8 cellular contexts compared by ENCODE assay signal in the genomic region with DNA sequence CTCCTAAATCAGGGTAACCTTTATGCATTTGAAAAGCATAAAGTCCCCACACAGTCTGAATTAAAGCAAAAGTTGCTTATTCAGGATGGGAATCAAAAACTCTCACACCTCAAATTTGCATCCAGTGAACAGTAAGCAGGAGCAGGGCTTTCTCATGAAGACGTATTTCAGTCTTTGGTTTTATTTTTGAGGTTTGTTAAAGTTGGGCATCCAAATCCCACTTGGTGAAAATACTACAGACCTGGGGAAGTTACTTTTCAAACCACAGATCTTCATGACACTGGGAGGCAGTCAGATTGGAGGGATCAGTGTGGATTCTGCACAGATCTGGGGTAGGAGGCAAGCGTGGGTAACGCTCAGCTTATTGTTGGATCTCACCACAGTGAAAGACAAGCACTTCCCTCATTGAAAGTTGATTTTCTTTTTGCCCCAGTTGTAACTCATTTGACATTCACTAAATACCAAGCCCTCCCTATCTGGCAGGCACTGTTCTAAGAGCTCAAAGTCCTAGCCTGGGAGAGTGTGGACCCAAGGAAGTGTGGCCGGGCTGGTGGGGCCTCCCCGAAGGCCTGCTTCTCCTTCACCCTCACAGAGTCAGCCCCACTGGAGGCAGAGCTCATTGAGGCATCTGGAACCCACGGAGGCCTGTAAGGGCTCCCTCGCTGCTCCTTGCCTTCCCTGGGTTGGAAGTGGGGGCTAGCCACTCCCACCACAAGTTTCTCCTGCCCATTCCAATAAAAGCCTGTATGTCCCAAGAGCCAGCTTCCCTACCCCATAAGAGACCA. TPM values are rescaled to one million over a fixed set of nuclear protein-coding genes. Genes with fewer than 3 reads are reported as not detected.
DNase-seq lines count a peak whose midpoint lies in the region; ATAC-seq and TF ChIP-seq lines count a peak whose summit lies in the region.

No MANE protein-coding gene starts in this region.

- POLR2A ChIA-PET in CD8-positive, alpha-beta memory T cell (lab: Charles Lee), result interaction anchor here (0.7 to 1.6 kb wide), 6 partner anchors 10 to 171 kb away, joined by 3 to 13 read pairs (median 6); partner anchors contain the start of genes MRPL46 and MRPS11

- no peaks in the 10 kb centered on the region for H3K27me3 ChIP-seq in CD8-positive, alpha-beta memory T cell (ENCODE audit: insufficient read depth, low read length, poor library complexity, severe bottlenecking)
- no peaks in the 10 kb centered on the region for H3K27me3 ChIP-seq in Peyer's patch
- no peaks in the 10 kb centered on the region for H3K27me3 ChIP-seq in esophagus muscularis mucosa

- H3K4me1 Mint-ChIP-seq in CD8-positive, alpha-beta memory T cell, result peaks cover 70 to 88% (median 87%) of the 10 kb centered on the region in 3 donors
- H3K4me1 Mint-ChIP-seq in osteocyte (ENCODE audit: unreplicated experiment), result peaks cover 40% of the 10 kb centered on the region

- TF ChIP-seq POLR2A in Peyer's patch (IDR thresholded peaks at IDR 0.05) (no peak), esophagus muscularis mucosa (IDR thresholded peaks at IDR 0.05; ENCODE audit: low read depth) (no peak)

- intact Hi-C loops in esophagus muscularis mucosa (cut with DNase I), result no loop called here

- no peak for ATAC-seq in GM19395 (IDR thresholded peaks at IDR 0.05; ENCODE audit: unreplicated experiment)

- peaks cover 0 to 3% of the 10 kb centered on the region in 2 donors for H3K27me3 Mint-ChIP-seq in CD8-positive, alpha-beta memory T cell
- no peaks in the 10 kb centered on the region for H3K27me3 Mint-ChIP-seq in osteocyte (ENCODE audit: unreplicated experiment)

- no peaks in the 10 kb centered on the region for H3K9me3 ChIP-seq in CD8-positive, alpha-beta memory T cell (ENCODE audit: low read length)
- H3K9me3 ChIP-seq in Peyer's patch (no peaks in the 10 kb centered on the region), esophagus muscularis mucosa (no peaks in the 10 kb centered on the region)

- peak overlapping the region; percentile 91 to 100 (median 97) for H3K27ac Mint-ChIP-seq in CD8-positive, alpha-beta memory T cell
- H3K27ac Mint-ChIP-seq in osteocyte (ENCODE audit: unreplicated experiment), result peak overlapping the region; percentile 97

- no peak for DNase-seq in CD8-positive, alpha-beta memory T cell
- peak in 1 of 3 donors; percentile 70 for DNase-seq in Peyer's patch
- DNase-seq in esophagus muscularis mucosa (ENCODE audit: extremely low spot score), result no peak
- DNase-seq in osteocyte (ENCODE audit: extremely low spot score, unreplicated experiment), result no peak
- no peak for DNase-seq in stimulated activated CD4-positive, alpha-beta T cell treated with anti-CD3 and anti-CD28 coated beads, Interleukin-15, amount 100 ng/mL, for 24 hours
- DNase-seq in GM13976 (ENCODE audit: low spot score), result no peak
- DNase-seq in NCI-H1092 (lab: John Stamatoyannopoulos, UW), result no peak

- CTCF ChIA-PET in CD8-positive, alpha-beta memory T cell (lab: Charles Lee), result interaction anchor here (0.9 to 1.3 kb wide), 6 partner anchors 9 to 697 kb away, joined by 3 to 21 read pairs (median 4); partner anchors contain the start of gene POLG

- peaks cover 8% of the 10 kb centered on the region for H3K36me3 ChIP-seq in CD8-positive, alpha-beta memory T cell (ENCODE audit: insufficient read depth, low read length)
- H3K36me3 ChIP-seq in Peyer's patch (no peaks in the 10 kb centered on the region), esophagus muscularis mucosa (peaks cover 0 to 4% (median 2%) of the 10 kb centered on the region in 4 donors)

- TF ChIP-seq EP300 in esophagus muscularis mucosa (IDR thresholded peaks at IDR 0.05), result no peak

- no peak for TF ChIP-seq CTCF in Peyer's patch (IDR thresholded peaks at IDR 0.05)
- no peak for TF ChIP-seq CTCF in esophagus muscularis mucosa (IDR thresholded peaks at IDR 0.05)
- TF ChIP-seq CTCF in osteocyte (IDR thresholded peaks at IDR 0.05), result no peak
- TF ChIP-seq CTCF in GM13976 (IDR thresholded peaks at IDR 0.05; ENCODE audit: borderline replicate concordance, control extremely low read depth, extremely low read depth, insufficient read depth, missing control alignments), result no peak

- WGBS in esophagus muscularis mucosa, result 74% methylated on average over 6 of the region's 7 CpGs

- no peaks in the 10 kb centered on the region for H3K9me3 Mint-ChIP-seq in CD8-positive, alpha-beta memory T cell
- no peaks in the 10 kb centered on the region for H3K9me3 Mint-ChIP-seq in osteocyte (ENCODE audit: unreplicated experiment)

- H3K4me3 ChIP-seq in CD8-positive, alpha-beta memory T cell (ENCODE audit: low read length), result peak overlapping the region; percentile 68
- H3K4me3 ChIP-seq in Peyer's patch (peak overlapping the region; percentile 47 to 60 (median 50)), esophagus muscularis mucosa (peak overlapping the region; percentile 54 to 66 (median 57))

- peaks cover 13 to 33% (median 13%) of the 10 kb centered on the region in 3 donors for H3K36me3 Mint-ChIP-seq in CD8-positive, alpha-beta memory T cell
- H3K36me3 Mint-ChIP-seq in osteocyte (ENCODE audit: unreplicated experiment), result peaks cover 5% of the 10 kb centered on the region

- peak overlapping the region; percentile 86 to 97 (median 93) for H3K4me3 Mint-ChIP-seq in CD8-positive, alpha-beta memory T cell
- H3K4me3 Mint-ChIP-seq in osteocyte (ENCODE audit: unreplicated experiment), result peak overlapping the region; percentile 81

- in situ Hi-C loops in GM13976 (cut with MboI; ENCODE audit: low sequenced_read_pairs, unreplicated experiment), result no loop called here

- H3K27ac ChIP-seq in CD8-positive, alpha-beta memory T cell (ENCODE audit: low read depth, low read length), result peak overlapping the region; percentile 96
- peak overlapping the region; percentile 91 to 98 (median 98) for H3K27ac ChIP-seq in Peyer's patch
- peak overlapping the region; percentile 80 to 89 (median 84) for H3K27ac ChIP-seq in esophagus muscularis mucosa (replicated peaks in 1 of 4)

- peaks cover 90% of the 10 kb centered on the region for H3K4me1 ChIP-seq in CD8-positive, alpha-beta memory T cell (ENCODE audit: insufficient read depth, low read length)
- peaks cover 5 to 47% (median 34%) of the 10 kb centered on the region in 4 donors for H3K4me1 ChIP-seq in Peyer's patch
- H3K4me1 ChIP-seq in esophagus muscularis mucosa, result peaks cover 20 to 29% (median 23%) of the 10 kb centered on the region in 4 donors

RNA-seq across cellular contexts. Expression of gene ISG20, which starts 0.8 kb away (rescaled TPM):
- total RNA-seq in CD8-positive, alpha-beta memory T cell, result 10 to 100 TPM; 22.5 to 27.2 TPM
- 572 TPM for polyA plus RNA-seq in CD8-positive, alpha-beta memory T cell
- total RNA-seq in Peyer's patch, result 10 to 100 TPM; 50.3 to 90.0 (median 70.6) TPM
- total RNA-seq in esophagus muscularis mucosa, result 10 to 100 TPM in 2 of 4 donors, 1 to 10 TPM in 2; 6.1 to 21.2 (median 9.8) TPM
- 8.4 and 10.2 TPM in 2 replicates for total RNA-seq in osteocyte

RNA-seq across cellular contexts. Expression of gene AEN, which starts 16.9 kb away (rescaled TPM):
- 100 to 1,000 TPM; 109 TPM for total RNA-seq in CD8-positive, alpha-beta memory T cell
- polyA plus RNA-seq in CD8-positive, alpha-beta memory T cell, result 22.8 TPM
- 10 to 100 TPM in 2 of 4 donors, 1 to 10 TPM in 2; 9.6 to 17.3 (median 11.5) TPM for total RNA-seq in Peyer's patch
- 10 to 100 TPM; 13.3 to 29.0 (median 23.4) TPM for total RNA-seq in esophagus muscularis mucosa
- 25.1 and 26.8 TPM in 2 replicates for total RNA-seq in osteocyte
